In the genomic region with DNA sequence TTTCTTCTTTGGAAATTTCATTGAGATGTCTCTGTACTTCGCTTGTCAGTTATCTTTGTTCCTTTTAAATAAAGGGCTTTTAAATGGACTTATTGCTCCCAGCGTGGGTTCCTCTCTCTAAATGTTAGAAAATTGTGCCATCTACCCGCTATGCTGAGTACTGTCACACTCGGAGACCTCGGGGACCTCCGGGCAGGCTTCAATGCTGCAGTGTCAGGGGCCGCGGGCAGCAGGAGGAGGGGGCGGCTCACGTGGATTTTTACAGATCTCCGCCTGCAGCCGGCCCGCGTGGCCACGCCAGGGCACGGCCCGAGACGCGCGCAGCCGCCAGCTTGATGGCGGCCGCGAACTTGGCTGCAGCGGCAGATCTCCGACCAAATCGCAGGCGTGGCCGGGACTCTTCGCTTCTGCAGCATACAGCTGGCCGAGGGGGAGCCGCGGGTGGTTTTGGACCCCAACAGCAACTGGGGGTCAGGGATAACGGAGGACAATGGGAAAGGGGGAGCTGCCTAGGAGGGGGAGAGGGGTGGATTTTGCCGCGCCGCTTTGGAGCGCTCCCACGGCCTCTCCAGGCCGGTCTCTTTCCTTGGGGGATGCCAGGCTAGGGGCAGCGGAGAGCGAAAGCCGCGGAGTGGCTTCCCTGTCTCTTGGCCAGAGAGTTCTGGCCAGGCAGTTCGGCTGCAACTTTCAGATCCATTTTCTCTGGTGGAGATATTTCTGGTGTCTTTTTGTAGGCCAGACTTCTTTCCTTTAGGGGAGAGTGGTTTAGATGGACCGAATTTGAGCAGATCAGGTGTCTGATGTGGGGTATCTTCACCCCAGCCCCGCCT, we compare ENCODE assay signal across 9 cellular contexts. TPM values are rescaled to one million over a fixed set of nuclear protein-coding genes. Genes with fewer than 3 reads are reported as not detected.
DNase-seq lines count a peak whose midpoint lies in the region; ATAC-seq lines count a peak whose summit lies in the region.
"Had no signal": no experiment of that assay in that cellular context is flagged by ENCODE, and none has a peak within 500 bp of the region (broad histone marks: within the 10 kb centered on the region; RNA-seq: fewer than 3 reads in every experiment).

No MANE protein-coding gene starts in this region.

- H3K9ac ChIP-seq in rectal smooth muscle tissue (ENCODE audit: low read length): peak overlapping the region; percentile 11

- POLR2A ChIA-PET in activated CD4-positive, alpha-beta memory T cell treated with anti-CD3 and anti-CD28 coated beads, Interleukin-2, amount 10 ng/mL, durations not matched to agents 7 days and 5 days (lab: Charles Lee): no interaction called here

- H3K4me1 Mint-ChIP-seq in activated T-helper 1 cell treated with anti-CD3 and anti-CD28 coated beads, Interleukin-12 subunit alpha, Interleukin-12 subunit beta, Interleukin-2, Interleukin-4 antibody, amounts not matched to agents 30 ng/mL and 10 ng/mL and 1 ng/mL, durations not matched to agents 14 hours and 24 hours and 36 hours (ENCODE audit: low read depth): peaks cover 4% of the 10 kb centered on the region
- H3K4me1 Mint-ChIP-seq in activated CD4-positive, alpha-beta memory T cell treated with anti-CD3 and anti-CD28 coated beads, Interleukin-2, amount 10 ng/mL, durations not matched to agents 7 days and 5 days: no peaks in the 10 kb centered on the region

- H3K4me3 Mint-ChIP-seq in activated T-helper 1 cell treated with anti-CD3 and anti-CD28 coated beads, Interleukin-12 subunit alpha, Interleukin-12 subunit beta, Interleukin-2, Interleukin-4 antibody, amounts not matched to agents 30 ng/mL and 10 ng/mL and 1 ng/mL, durations not matched to agents 14 hours and 24 hours and 36 hours: peak overlapping the region; percentile 0
- no peak overlapping the region for H3K4me3 Mint-ChIP-seq in activated CD4-positive, alpha-beta memory T cell treated with anti-CD3 and anti-CD28 coated beads, Interleukin-2, amount 10 ng/mL, durations not matched to agents 7 days and 5 days

- H3K4me1 ChIP-seq in rectal smooth muscle tissue (ENCODE audit: control insufficient read depth, insufficient read depth, low read length): peaks cover 13% of the 10 kb centered on the region

- peak overlapping the region; percentile 31 for H3K27ac Mint-ChIP-seq in activated T-helper 1 cell treated with anti-CD3 and anti-CD28 coated beads, Interleukin-12 subunit alpha, Interleukin-12 subunit beta, Interleukin-2, Interleukin-4 antibody, amounts not matched to agents 30 ng/mL and 10 ng/mL and 1 ng/mL, durations not matched to agents 14 hours and 24 hours and 36 hours
- H3K27ac Mint-ChIP-seq in activated CD4-positive, alpha-beta memory T cell treated with anti-CD3 and anti-CD28 coated beads, Interleukin-2, amount 10 ng/mL, durations not matched to agents 7 days and 5 days: no peak overlapping the region

- H3K27ac ChIP-seq in rectal smooth muscle tissue (ENCODE audit: low read depth, low read length): peak overlapping the region; percentile 76

- H3K36me3 Mint-ChIP-seq in activated T-helper 1 cell treated with anti-CD3 and anti-CD28 coated beads, Interleukin-12 subunit alpha, Interleukin-12 subunit beta, Interleukin-2, Interleukin-4 antibody, amounts not matched to agents 30 ng/mL and 10 ng/mL and 1 ng/mL, durations not matched to agents 14 hours and 24 hours and 36 hours (ENCODE audit: low read depth): peaks cover 3% of the 10 kb centered on the region
- no peaks in the 10 kb centered on the region for H3K36me3 Mint-ChIP-seq in activated CD4-positive, alpha-beta memory T cell treated with anti-CD3 and anti-CD28 coated beads, Interleukin-2, amount 10 ng/mL, durations not matched to agents 7 days and 5 days (ENCODE audit: low read depth)

- DNase-seq in D341Med (ENCODE audit: low spot score) (peak; percentile 73), NCI-H1092 (lab: John Stamatoyannopoulos, UW) (peak; percentile 12), left ventricle myocardium superior (peak; percentile 84), NCI-H187 treated with DMSO at 0.1 percent for 48 hours (lab: John Stamatoyannopoulos, UW) (no peak)
- DNase-seq in activated T-helper 1 cell treated with anti-CD3 and anti-CD28 coated beads, Interleukin-12 subunit alpha, Interleukin-12 subunit beta, Interleukin-2, Interleukin-4 antibody, amounts not matched to agents 30 ng/mL and 10 ng/mL and 1 ng/mL, durations not matched to agents 14 hours and 24 hours and 36 hours (ENCODE audit: low spot score): no peak
- no peak for DNase-seq in activated CD4-positive, alpha-beta memory T cell treated with anti-CD3 and anti-CD28 coated beads, Interleukin-2, amount 10 ng/mL, durations not matched to agents 7 days and 5 days

- intact Hi-C loops in activated T-helper 1 cell treated with anti-CD3 and anti-CD28 coated beads, Interleukin-12 subunit alpha, Interleukin-12 subunit beta, Interleukin-2, Interleukin-4 antibody, amounts not matched to agents 30 ng/mL and 10 ng/mL and 1 ng/mL, durations not matched to agents 14 hours and 24 hours and 36 hours (cut with micrococcal nuclease): loop anchor here (1.0 to 5.0 kb wide), 2 partner anchors 1086 to 1673 kb away; no protein-coding TSS in a partner anchor
- intact Hi-C loops in left ventricle myocardium superior (cut with micrococcal nuclease): loop anchor here (5.0 kb wide), 1 partner anchor 1088 kb away; no protein-coding TSS in a partner anchor

- peak overlapping the region; percentile 71 for H3K4me3 ChIP-seq in rectal smooth muscle tissue (ENCODE audit: low read length)

- H3K27me3 Mint-ChIP-seq in activated T-helper 1 cell treated with anti-CD3 and anti-CD28 coated beads, Interleukin-12 subunit alpha, Interleukin-12 subunit beta, Interleukin-2, Interleukin-4 antibody, amounts not matched to agents 30 ng/mL and 10 ng/mL and 1 ng/mL, durations not matched to agents 14 hours and 24 hours and 36 hours (ENCODE audit: insufficient read depth): peaks cover 87% of the 10 kb centered on the region
- peaks cover 92% of the 10 kb centered on the region for H3K27me3 Mint-ChIP-seq in activated CD4-positive, alpha-beta memory T cell treated with anti-CD3 and anti-CD28 coated beads, Interleukin-2, amount 10 ng/mL, durations not matched to agents 7 days and 5 days

- H3K9me3 Mint-ChIP-seq in activated T-helper 1 cell treated with anti-CD3 and anti-CD28 coated beads, Interleukin-12 subunit alpha, Interleukin-12 subunit beta, Interleukin-2, Interleukin-4 antibody, amounts not matched to agents 30 ng/mL and 10 ng/mL and 1 ng/mL, durations not matched to agents 14 hours and 24 hours and 36 hours: no peaks in the 10 kb centered on the region
- no peaks in the 10 kb centered on the region for H3K9me3 Mint-ChIP-seq in activated CD4-positive, alpha-beta memory T cell treated with anti-CD3 and anti-CD28 coated beads, Interleukin-2, amount 10 ng/mL, durations not matched to agents 7 days and 5 days

- no peaks in the 10 kb centered on the region for H3K27me3 ChIP-seq in rectal smooth muscle tissue (ENCODE audit: control insufficient read depth, insufficient read depth, low read length)

- peak; percentile 75 for ATAC-seq in GM21825 (IDR thresholded peaks at IDR 0.05; ENCODE audit: unreplicated experiment)
- ATAC-seq in left ventricle myocardium superior: peak; percentile 77

- H3K36me3 ChIP-seq in rectal smooth muscle tissue (ENCODE audit: control insufficient read depth, insufficient read depth, low read length): peaks cover 6% of the 10 kb centered on the region

- CTCF ChIA-PET in activated CD4-positive, alpha-beta memory T cell treated with anti-CD3 and anti-CD28 coated beads, Interleukin-2, amount 10 ng/mL, durations not matched to agents 7 days and 5 days (lab: Charles Lee): interaction anchor here (1.4 kb wide), 1 partner anchor 1086 kb away, joined by 5 read pairs; no protein-coding TSS in a partner anchor

RNA-seq across cellular contexts. Expression of a gene that starts 15.3 kb away (rescaled TPM):
- total RNA-seq in activated T-helper 1 cell treated with anti-CD3 and anti-CD28 coated beads, Interleukin-12 subunit alpha, Interleukin-12 subunit beta, Interleukin-2, Interleukin-4 antibody, amounts not matched to agents 30 ng/mL and 10 ng/mL and 1 ng/mL, durations not matched to agents 14 hours and 24 hours and 36 hours: not detected in 2 replicates
- total RNA-seq in left ventricle myocardium superior: 18.0 TPM
- not detected for total RNA-seq in activated CD4-positive, alpha-beta memory T cell treated with anti-CD3 and anti-CD28 coated beads, Interleukin-2, amount 10 ng/mL, durations not matched to agents 7 days and 5 days
- total RNA-seq: T-helper 2 cell treated with Interferon-gamma antibody and Interleukin-4, amounts not matched to agents 100 ng/mL and 5 ng/mL, for 36 hours had no signal

Comparison
In these comparisons a context has a peak if more than half of its experiments do, and no peak if none do; other contexts are left out.
1. DNase-seq: peak in D341Med (single experiment), NCI-H1092 (single experiment) and left ventricle myocardium superior (single experiment); none in activated T-helper 1 cell treated with anti-CD3 and anti-CD28 coated beads, Interleukin-12 subunit alpha, Interleukin-12 subunit beta, Interleukin-2, Interleukin-4 antibody, amounts not matched to agents 30 ng/mL and 10 ng/mL and 1 ng/mL, durations not matched to agents 14 hours and 24 hours and 36 hours (single experiment), NCI-H187 treated with DMSO at 0.1 percent for 48 hours (single experiment) and activated CD4-positive, alpha-beta memory T cell treated with anti-CD3 and anti-CD28 coated beads, Interleukin-2, amount 10 ng/mL, durations not matched to agents 7 days and 5 days (single experiment).
2. RNA of a gene that starts 15.3 kb away (total RNA-seq): 18.0 TPM in left ventricle myocardium superior (single experiment); not detected in activated T-helper 1 cell treated with anti-CD3 and anti-CD28 coated beads, Interleukin-12 subunit alpha, Interleukin-12 subunit beta, Interleukin-2, Interleukin-4 antibody, amounts not matched to agents 30 ng/mL and 10 ng/mL and 1 ng/mL, durations not matched to agents 14 hours and 24 hours and 36 hours and not detected in activated CD4-positive, alpha-beta memory T cell treated with anti-CD3 and anti-CD28 coated beads, Interleukin-2, amount 10 ng/mL, durations not matched to agents 7 days and 5 days; every median in the first group is over 10 times any median in the second.